In genomic region chr12:50387487-50387886, GRCh38 we compare ENCODE assay signal across 13 cellular contexts. TPM values are rescaled to one million over a fixed set of nuclear protein-coding genes. Genes with fewer than 3 reads are reported as not detected.
DNase-seq lines count a peak whose midpoint lies in the region; ATAC-seq and TF ChIP-seq lines count a peak whose summit lies in the region.
"Had no signal": no experiment of that assay in that cellular context is flagged by ENCODE, and none has a peak within 500 bp of the region (broad histone marks: within the 10 kb centered on the region; RNA-seq: fewer than 3 reads in every experiment).

No MANE protein-coding gene starts in this region.

- H3K4me2 ChIP-seq in neuronal stem cell (ENCODE audit: insufficient read depth, low read length, poor library complexity, severe bottlenecking): no peak overlapping the region

- intact Hi-C loops in activated CD4-positive, alpha-beta T cell treated with anti-CD3 and anti-CD28 coated beads for 36 hours (cut with DNase I, micrococcal nuclease): no loop called here

- CTCF ChIA-PET in activated CD4-positive, alpha-beta T cell treated with anti-CD3 and anti-CD28 coated beads for 36 hours (lab: Charles Lee): no interaction called here

- H2AK5ac ChIP-seq in neuronal stem cell (ENCODE audit: low read depth, low read length): no peak overlapping the region

- no peak overlapping the region for H3K23ac ChIP-seq in neuronal stem cell (ENCODE audit: low read depth, low read length, poor library complexity)

- H2BK120ac ChIP-seq in neuronal stem cell (ENCODE audit: low read depth, low read length): no peak overlapping the region

- H3K9me3 ChIP-seq in neuronal stem cell (replicated peaks in 1 of 2; ENCODE audit: control insufficient read depth in 2 of 2, insufficient read depth in 1 of 2, low read depth in 1 of 2, low read length in 2 of 2): no peaks in the 10 kb centered on the region

- H3K9ac ChIP-seq in neuronal stem cell (ENCODE audit: low read depth, low read length, poor library complexity): no peak overlapping the region

- H3K36me3 ChIP-seq in neuronal stem cell (replicated peaks in 1 of 2; ENCODE audit: control insufficient read depth in 2 of 2, insufficient read depth in 2 of 2, low read length in 2 of 2): no peaks in the 10 kb centered on the region

- no peaks in the 10 kb centered on the region for H3K36me3 Mint-ChIP-seq in activated CD4-positive, alpha-beta T cell treated with anti-CD3 and anti-CD28 coated beads for 36 hours (ENCODE audit: low read depth)

- peak; percentile 10 for DNase-seq in GM03348 (ENCODE audit: low spot score)
- peak; percentile 49 for DNase-seq in NCI-H146 treated with DMSO at 0.1 percent for 48 hours (lab: John Stamatoyannopoulos, UW; ENCODE audit: unreplicated experiment)
- DNase-seq in cardiac fibroblast (ENCODE audit: low read depth in 2 of 2): peak; percentile 23 to 31
- DNase-seq in neuronal stem cell (ENCODE audit: low spot score): no peak
- no peak for DNase-seq in foreskin melanocyte
- DNase-seq in activated CD4-positive, alpha-beta T cell treated with anti-CD3 and anti-CD28 coated beads for 36 hours: no peak
- DNase-seq: activated CD4-positive, alpha-beta T cell treated with anti-CD3 and anti-CD28 coated beads, Interleukin-2, amount 50 U/mL, for 48 hours; activated naive CD4-positive, alpha-beta T cell treated with Interleukin-2 at 50 U/mL for 16 hours; NCI-H446 treated with DMSO at 0.1 percent for 48 hours; SW 1271 had no signal

- no peak overlapping the region for H3K4ac ChIP-seq in neuronal stem cell (ENCODE audit: low read length)

- no peaks in the 10 kb centered on the region for H3K27me3 ChIP-seq in neuronal stem cell (ENCODE audit: control insufficient read depth in 3 of 3, insufficient read depth in 3 of 3, low read depth in 1 of 3, low read length in 3 of 3)

- H2BK15ac ChIP-seq in neuronal stem cell (ENCODE audit: low read length): no peak overlapping the region

- WGBS in neuronal stem cell (ENCODE audit: extremely low coverage in 2 of 2, insufficient read length in 2 of 2, insufficient replicate concordance in 1 of 2), 2 donors: no CpG with 5 or more reads among the region's 5 CpGs

- no peaks in the 10 kb centered on the region for H3K79me1 ChIP-seq in neuronal stem cell (ENCODE audit: low read depth, low read length)

- peaks cover 0 to 2% of the 10 kb centered on the region in 2 donors for H3K4me1 ChIP-seq in neuronal stem cell (ENCODE audit: control insufficient read depth in 2 of 2, insufficient read depth in 1 of 2, low read depth in 1 of 2, low read length in 2 of 2)

- H4K91ac ChIP-seq in neuronal stem cell (ENCODE audit: low read depth, low read length, poor library complexity): no peak overlapping the region

- H3K18ac ChIP-seq in neuronal stem cell (ENCODE audit: low read length): no peak overlapping the region

- H3K4me1 Mint-ChIP-seq in activated CD4-positive, alpha-beta T cell treated with anti-CD3 and anti-CD28 coated beads for 36 hours: no peaks in the 10 kb centered on the region

- H3K14ac ChIP-seq in neuronal stem cell (ENCODE audit: low read length): no peak overlapping the region

- H2BK5ac ChIP-seq in neuronal stem cell (ENCODE audit: low read length): no peak overlapping the region

- no peak overlapping the region for H2BK12ac ChIP-seq in neuronal stem cell (ENCODE audit: low read length)

- no peaks in the 10 kb centered on the region for H3K27me3 Mint-ChIP-seq in activated CD4-positive, alpha-beta T cell treated with anti-CD3 and anti-CD28 coated beads for 36 hours

- POLR2A ChIA-PET in activated CD4-positive, alpha-beta T cell treated with anti-CD3 and anti-CD28 coated beads for 36 hours (lab: Charles Lee): no interaction called here

- no peak overlapping the region for H4K8ac ChIP-seq in neuronal stem cell (ENCODE audit: low read depth, low read length)

- no peak for ATAC-seq in HG02840 (IDR thresholded peaks at IDR 0.05; ENCODE audit: low FRiP score, unreplicated experiment)
- no peak for ATAC-seq in activated CD4-positive, alpha-beta T cell treated with anti-CD3 and anti-CD28 coated beads for 36 hours

- no peak overlapping the region for H3K4me3 Mint-ChIP-seq in activated CD4-positive, alpha-beta T cell treated with anti-CD3 and anti-CD28 coated beads for 36 hours

- H3K9me3 Mint-ChIP-seq in activated CD4-positive, alpha-beta T cell treated with anti-CD3 and anti-CD28 coated beads for 36 hours (ENCODE audit: low read depth): no peaks in the 10 kb centered on the region

- H3K4me3 ChIP-seq in cardiac fibroblast (replicated peaks in 1 of 2; ENCODE audit: low read depth in 2 of 2, low read length in 2 of 2) (no peak overlapping the region), neuronal stem cell (ENCODE audit: low read length in 2 of 2) (no peak overlapping the region)
- H3K4me3 ChIP-seq: coronary artery had no signal

- peak overlapping the region; percentile 75 for H2AFZ ChIP-seq in neuronal stem cell (ENCODE audit: low read length)

- H3K27ac Mint-ChIP-seq in activated CD4-positive, alpha-beta T cell treated with anti-CD3 and anti-CD28 coated beads for 36 hours: no peak overlapping the region

- no peak overlapping the region for H3K27ac ChIP-seq in neuronal stem cell (replicated peaks; ENCODE audit: low read length)
- H3K27ac ChIP-seq: coronary artery had no signal

- TF ChIP-seq CTCF in cardiac fibroblast (IDR thresholded peaks at IDR 0.05; ENCODE audit: low read depth, low read length): no peak

RNA-seq across cellular contexts. Expression of gene FAM186A, which starts 8.9 kb away (rescaled TPM):
- not detected for polyA plus RNA-seq in neuronal stem cell (2013, experiment 1 of 2)
- not detected for polyA plus RNA-seq in neuronal stem cell (2013, experiment 2 of 2)
- total RNA-seq in activated CD4-positive, alpha-beta T cell treated with anti-CD3 and anti-CD28 coated beads for 36 hours: not detected
- total RNA-seq: urinary bladder had no signal
- polyA plus RNA-seq: urinary bladder had no signal

RNA-seq across cellular contexts. Expression of gene LARP4, which starts 13.2 kb away (rescaled TPM):
- polyA plus RNA-seq in neuronal stem cell (2013, experiment 1 of 2): 26.8 TPM
- 26.7 TPM for polyA plus RNA-seq in neuronal stem cell (2013, experiment 2 of 2)
- 10 to 100 TPM; 66.3 to 72.4 TPM for total RNA-seq in activated CD4-positive, alpha-beta T cell treated with anti-CD3 and anti-CD28 coated beads for 36 hours

Comparison
In these comparisons a context has a peak if more than half of its experiments do, and no peak if none do; other contexts are left out.
1. DNase-seq: peak in GM03348 (single experiment), NCI-H146 treated with DMSO at 0.1 percent for 48 hours (single experiment) and cardiac fibroblast (2 of 2); none in neuronal stem cell (single experiment), foreskin melanocyte (single experiment) and activated CD4-positive, alpha-beta T cell treated with anti-CD3 and anti-CD28 coated beads for 36 hours (single experiment).